In genomic region chrX:114962209-114962608, GRCh38 we compare ENCODE assay signal across 17 cellular contexts.
A peak's percentile ranks its signal among the peaks of the same experiment; 100 is the strongest.
DNase-seq lines count a peak whose midpoint lies in the region; ATAC-seq and TF ChIP-seq lines count a peak whose summit lies in the region.
"Had no signal": no experiment of that assay in that cellular context is flagged by ENCODE, and none has a peak within 500 bp of the region (broad histone marks: within the 10 kb centered on the region; RNA-seq: fewer than 3 reads in every experiment).

No MANE protein-coding gene starts in this region.

- peak; percentile 14 for DNase-seq in NCI-H82 (lab: John Stamatoyannopoulos, UW)
- DNase-seq in NCI-H82 treated with DMSO at 0.1 percent for 48 hours (lab: John Stamatoyannopoulos, UW; ENCODE audit: unreplicated experiment): no peak
- DNase-seq in NCI-H69 (lab: John Stamatoyannopoulos, UW): peak; percentile 10
- DNase-seq in epithelial cell of esophagus (ENCODE audit: low read depth): peak; percentile 6
- DNase-seq in cortex of kidney (lab: John Stamatoyannopoulos, UW): no peak
- DNase-seq in activated CD4-positive, alpha-beta T cell treated with anti-CD3 and anti-CD28 coated beads, Interleukin-2, amount 50 U/mL, for 48 hours: no peak
- DNase-seq: BE2C; CD4-positive, alpha-beta memory T cell; DMS79 treated with DMSO at 0.1 percent for 48 hours; EL; GDM1; HCEC 1CT; HFFc6; KBM-7 had no signal

- no peak for ATAC-seq in GM18520 (IDR thresholded peaks at IDR 0.05; ENCODE audit: unreplicated experiment)
- ATAC-seq: A549 had no signal

- H3K4me3 ChIP-seq in epithelial cell of esophagus (ENCODE audit: low read length): no peak overlapping the region
- H3K4me3 ChIP-seq: A549 had no signal

- no peak for TF ChIP-seq EP300 in Ishikawa (IDR thresholded peaks at IDR 0.05; ENCODE audit: borderline replicate concordance)

- no peak for TF ChIP-seq RAD21 in Ishikawa (IDR thresholded peaks at IDR 0.05; ENCODE audit: low read depth)

- TF ChIP-seq CTCF in epithelial cell of esophagus (IDR thresholded peaks at IDR 0.05; ENCODE audit: insufficient read depth, low read depth, low read length, missing control alignments): no peak

TF ChIP-seq in Ishikawa, 13 proteins besides CTCF, POLR2A, EP300 and RAD21:
- TF ChIP-seq ZBTB7A (IDR thresholded peaks at IDR 0.05; ENCODE audit: low read depth): no peak
- no peak for TF ChIP-seq YY1 (IDR thresholded peaks at IDR 0.05; ENCODE audit: low read depth)
- TF ChIP-seq NFIC (IDR thresholded peaks at IDR 0.05): 0 out of 2 replicates have a peak, but pooled peaks have one; percentile 8

Comparison
In these comparisons a context has a peak if more than half of its experiments do, and no peak if none do; other contexts are left out.
1. DNase-seq: peak in NCI-H82 (single experiment), NCI-H69 (single experiment) and epithelial cell of esophagus (single experiment); none in NCI-H82 treated with DMSO at 0.1 percent for 48 hours (single experiment), cortex of kidney (single experiment) and activated CD4-positive, alpha-beta T cell treated with anti-CD3 and anti-CD28 coated beads, Interleukin-2, amount 50 U/mL, for 48 hours (0 of 2).